1 cellular context compared by ENCODE assay signal in genomic region chr3:53766706-53767105, GRCh38.
TF ChIP-seq lines count a peak whose summit lies in the region.

No MANE protein-coding gene starts in this region.

TF ChIP-seq in GM23338, 12 proteins besides CTCF, POLR2A, EP300 and RAD21 (continued from another document):
- TF ChIP-seq, protein P1, sequence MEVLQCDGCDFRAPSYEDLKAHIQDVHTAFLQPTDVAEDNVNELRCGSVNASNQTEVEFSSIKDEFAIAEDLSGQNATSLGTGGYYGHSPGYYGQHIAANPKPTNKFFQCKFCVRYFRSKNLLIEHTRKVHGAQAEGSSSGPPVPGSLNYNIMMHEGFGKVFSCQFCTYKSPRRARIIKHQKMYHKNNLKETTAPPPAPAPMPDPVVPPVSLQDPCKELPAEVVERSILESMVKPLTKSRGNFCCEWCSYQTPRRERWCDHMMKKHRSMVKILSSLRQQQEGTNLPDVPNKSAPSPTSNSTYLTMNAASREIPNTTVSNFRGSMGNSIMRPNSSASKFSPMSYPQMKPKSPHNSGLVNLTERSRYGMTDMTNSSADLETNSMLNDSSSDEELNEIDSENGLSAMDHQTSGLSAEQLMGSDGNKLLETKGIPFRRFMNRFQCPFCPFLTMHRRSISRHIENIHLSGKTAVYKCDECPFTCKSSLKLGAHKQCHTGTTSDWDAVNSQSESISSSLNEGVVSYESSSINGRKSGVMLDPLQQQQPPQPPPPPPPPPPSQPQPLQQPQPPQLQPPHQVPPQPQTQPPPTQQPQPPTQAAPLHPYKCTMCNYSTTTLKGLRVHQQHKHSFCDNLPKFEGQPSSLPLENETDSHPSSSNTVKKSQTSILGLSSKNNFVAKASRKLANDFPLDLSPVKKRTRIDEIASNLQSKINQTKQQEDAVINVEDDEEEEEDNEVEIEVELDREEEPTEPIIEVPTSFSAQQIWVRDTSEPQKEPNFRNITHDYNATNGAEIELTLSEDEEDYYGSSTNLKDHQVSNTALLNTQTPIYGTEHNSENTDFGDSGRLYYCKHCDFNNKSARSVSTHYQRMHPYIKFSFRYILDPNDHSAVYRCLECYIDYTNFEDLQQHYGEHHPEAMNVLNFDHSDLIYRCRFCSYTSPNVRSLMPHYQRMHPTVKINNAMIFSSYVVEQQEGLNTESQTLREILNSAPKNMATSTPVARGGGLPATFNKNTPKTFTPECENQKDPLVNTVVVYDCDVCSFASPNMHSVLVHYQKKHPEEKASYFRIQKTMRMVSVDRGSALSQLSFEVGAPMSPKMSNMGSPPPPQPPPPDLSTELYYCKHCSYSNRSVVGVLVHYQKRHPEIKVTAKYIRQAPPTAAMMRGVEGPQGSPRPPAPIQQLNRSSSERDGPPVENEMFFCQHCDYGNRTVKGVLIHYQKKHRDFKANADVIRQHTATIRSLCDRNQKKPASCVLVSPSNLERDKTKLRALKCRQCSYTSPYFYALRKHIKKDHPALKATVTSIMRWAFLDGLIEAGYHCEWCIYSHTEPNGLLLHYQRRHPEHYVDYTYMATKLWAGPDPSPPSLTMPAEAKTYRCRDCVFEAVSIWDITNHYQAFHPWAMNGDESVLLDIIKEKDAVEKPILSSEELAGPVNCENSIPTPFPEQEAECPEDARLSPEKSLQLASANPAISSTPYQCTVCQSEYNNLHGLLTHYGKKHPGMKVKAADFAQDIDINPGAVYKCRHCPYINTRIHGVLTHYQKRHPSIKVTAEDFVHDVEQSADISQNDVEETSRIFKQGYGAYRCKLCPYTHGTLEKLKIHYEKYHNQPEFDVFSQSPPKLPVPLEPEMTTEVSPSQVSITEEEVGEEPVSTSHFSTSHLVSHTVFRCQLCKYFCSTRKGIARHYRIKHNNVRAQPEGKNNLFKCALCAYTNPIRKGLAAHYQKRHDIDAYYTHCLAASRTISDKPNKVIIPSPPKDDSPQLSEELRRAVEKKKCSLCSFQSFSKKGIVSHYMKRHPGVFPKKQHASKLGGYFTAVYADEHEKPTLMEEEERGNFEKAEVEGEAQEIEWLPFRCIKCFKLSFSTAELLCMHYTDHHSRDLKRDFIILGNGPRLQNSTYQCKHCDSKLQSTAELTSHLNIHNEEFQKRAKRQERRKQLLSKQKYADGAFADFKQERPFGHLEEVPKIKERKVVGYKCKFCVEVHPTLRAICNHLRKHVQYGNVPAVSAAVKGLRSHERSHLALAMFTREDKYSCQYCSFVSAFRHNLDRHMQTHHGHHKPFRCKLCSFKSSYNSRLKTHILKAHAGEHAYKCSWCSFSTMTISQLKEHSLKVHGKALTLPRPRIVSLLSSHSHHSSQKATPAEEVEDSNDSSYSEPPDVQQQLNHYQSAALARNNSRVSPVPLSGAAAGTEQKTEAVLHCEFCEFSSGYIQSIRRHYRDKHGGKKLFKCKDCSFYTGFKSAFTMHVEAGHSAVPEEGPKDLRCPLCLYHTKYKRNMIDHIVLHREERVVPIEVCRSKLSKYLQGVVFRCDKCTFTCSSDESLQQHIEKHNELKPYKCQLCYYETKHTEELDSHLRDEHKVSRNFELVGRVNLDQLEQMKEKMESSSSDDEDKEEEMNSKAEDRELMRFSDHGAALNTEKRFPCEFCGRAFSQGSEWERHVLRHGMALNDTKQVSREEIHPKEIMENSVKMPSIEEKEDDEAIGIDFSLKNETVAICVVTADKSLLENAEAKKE (CRISPR knock-in tag; IDR thresholded peaks at IDR 0.05): no peak
- TF ChIP-seq JUNB (IDR thresholded peaks at IDR 0.05; ENCODE audit: unreplicated experiment) (no peak), ZNF331 (CRISPR knock-in tag; IDR thresholded peaks at IDR 0.05; ENCODE audit: low read depth) (no peak)
